ENCODE assay signal across 1 cellular context in the genomic region with DNA sequence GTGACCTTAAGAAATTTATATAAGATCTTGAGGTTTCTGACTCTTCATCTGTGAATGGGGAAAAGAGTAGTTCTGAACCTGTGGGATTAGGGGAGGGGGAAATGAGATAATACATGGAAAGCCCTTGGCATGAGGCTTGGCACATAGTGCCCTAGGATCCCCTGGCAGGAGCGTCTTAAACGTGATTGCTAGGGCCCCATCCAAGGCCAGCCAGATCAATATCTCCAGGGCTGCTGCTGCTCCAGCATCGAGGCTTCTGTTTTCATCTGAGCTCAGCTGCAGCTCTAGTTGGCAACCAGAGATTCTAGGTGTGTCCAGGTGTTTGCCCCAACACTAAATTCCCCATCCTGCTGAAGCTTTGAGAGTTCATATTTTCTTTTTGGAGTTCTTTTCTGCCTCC.
A peak's percentile ranks its signal among the peaks of the same experiment; 100 is the strongest.
TF ChIP-seq lines count a peak whose summit lies in the region.

No MANE protein-coding gene starts in this region.

TF ChIP-seq in HepG2, 621 proteins besides CTCF, POLR2A, EP300 and RAD21 (continues in another document):
- no peak for TF ChIP-seq RFX1 (IDR thresholded peaks at IDR 0.05)
- TF ChIP-seq, protein P1, sequence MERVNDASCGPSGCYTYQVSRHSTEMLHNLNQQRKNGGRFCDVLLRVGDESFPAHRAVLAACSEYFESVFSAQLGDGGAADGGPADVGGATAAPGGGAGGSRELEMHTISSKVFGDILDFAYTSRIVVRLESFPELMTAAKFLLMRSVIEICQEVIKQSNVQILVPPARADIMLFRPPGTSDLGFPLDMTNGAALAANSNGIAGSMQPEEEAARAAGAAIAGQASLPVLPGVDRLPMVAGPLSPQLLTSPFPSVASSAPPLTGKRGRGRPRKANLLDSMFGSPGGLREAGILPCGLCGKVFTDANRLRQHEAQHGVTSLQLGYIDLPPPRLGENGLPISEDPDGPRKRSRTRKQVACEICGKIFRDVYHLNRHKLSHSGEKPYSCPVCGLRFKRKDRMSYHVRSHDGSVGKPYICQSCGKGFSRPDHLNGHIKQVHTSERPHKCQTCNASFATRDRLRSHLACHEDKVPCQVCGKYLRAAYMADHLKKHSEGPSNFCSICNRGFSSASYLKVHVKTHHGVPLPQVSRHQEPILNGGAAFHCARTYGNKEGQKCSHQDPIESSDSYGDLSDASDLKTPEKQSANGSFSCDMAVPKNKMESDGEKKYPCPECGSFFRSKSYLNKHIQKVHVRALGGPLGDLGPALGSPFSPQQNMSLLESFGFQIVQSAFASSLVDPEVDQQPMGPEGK (CRISPR knock-in tag; IDR thresholded peaks at IDR 0.05), result no peak
- no peak for TF ChIP-seq ZNF619 (CRISPR knock-in tag; IDR thresholded peaks at IDR 0.05)
- no peak for TF ChIP-seq ZNF33B (CRISPR knock-in tag; IDR thresholded peaks at IDR 0.05)
- TF ChIP-seq ZNF749 (CRISPR knock-in tag; IDR thresholded peaks at IDR 0.05; ENCODE audit: borderline replicate concordance), result no peak
- TF ChIP-seq HDAC1 (CRISPR knock-in tag; IDR thresholded peaks at IDR 0.05), result peak; percentile 28; the same call in 1 of the 2 replicates
- TF ChIP-seq ASH2L (IDR thresholded peaks at IDR 0.05; ENCODE audit: insufficient read length, low read depth, low read length), result no peak
- no peak for TF ChIP-seq CHCHD3 (CRISPR knock-in tag; IDR thresholded peaks at IDR 0.05)
- no peak for TF ChIP-seq ZNF678 (CRISPR knock-in tag; IDR thresholded peaks at IDR 0.05)
- 0 out of 2 replicates have a peak, but pooled peaks have one; percentile 28 for TF ChIP-seq SMAD3 (CRISPR knock-in tag; IDR thresholded peaks at IDR 0.05)
- TF ChIP-seq ZNF292 (CRISPR knock-in tag; IDR thresholded peaks at IDR 0.05; ENCODE audit: borderline replicate concordance, low read depth), result peak; percentile 19; the same call in 1 of the 2 replicates
- TF ChIP-seq, protein P2, sequence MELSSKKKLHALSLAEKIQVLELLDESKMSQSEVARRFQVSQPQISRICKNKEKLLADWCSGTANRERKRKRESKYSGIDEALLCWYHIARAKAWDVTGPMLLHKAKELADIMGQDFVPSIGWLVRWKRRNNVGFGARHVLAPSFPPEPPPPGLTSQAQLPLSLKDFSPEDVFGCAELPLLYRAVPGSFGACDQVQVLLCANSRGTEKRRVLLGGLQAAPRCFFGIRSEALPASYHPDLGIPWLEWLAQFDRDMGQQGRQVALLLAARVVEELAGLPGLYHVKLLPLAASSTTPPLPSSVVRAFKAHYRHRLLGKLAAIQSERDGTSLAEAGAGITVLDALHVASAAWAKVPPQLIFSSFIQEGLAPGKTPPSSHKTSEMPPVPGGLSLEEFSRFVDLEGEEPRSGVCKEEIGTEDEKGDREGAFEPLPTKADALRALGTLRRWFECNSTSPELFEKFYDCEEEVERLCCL (CRISPR knock-in tag; IDR thresholded peaks at IDR 0.05; ENCODE audit: borderline replicate concordance), result no peak
- TF ChIP-seq ZBTB7B (CRISPR knock-in tag; IDR thresholded peaks at IDR 0.05), result no peak
- no peak for TF ChIP-seq ZSCAN21 (CRISPR knock-in tag; IDR thresholded peaks at IDR 0.05; ENCODE audit: borderline replicate concordance)
- no peak for TF ChIP-seq CC2D1A (CRISPR knock-in tag; IDR thresholded peaks at IDR 0.05)
- 0 out of 2 replicates have a peak, but pooled peaks have one; percentile 17 for TF ChIP-seq NR2F2 (IDR thresholded peaks at IDR 0.05; ENCODE audit: borderline replicate concordance, low read depth)
- TF ChIP-seq, protein P3, sequence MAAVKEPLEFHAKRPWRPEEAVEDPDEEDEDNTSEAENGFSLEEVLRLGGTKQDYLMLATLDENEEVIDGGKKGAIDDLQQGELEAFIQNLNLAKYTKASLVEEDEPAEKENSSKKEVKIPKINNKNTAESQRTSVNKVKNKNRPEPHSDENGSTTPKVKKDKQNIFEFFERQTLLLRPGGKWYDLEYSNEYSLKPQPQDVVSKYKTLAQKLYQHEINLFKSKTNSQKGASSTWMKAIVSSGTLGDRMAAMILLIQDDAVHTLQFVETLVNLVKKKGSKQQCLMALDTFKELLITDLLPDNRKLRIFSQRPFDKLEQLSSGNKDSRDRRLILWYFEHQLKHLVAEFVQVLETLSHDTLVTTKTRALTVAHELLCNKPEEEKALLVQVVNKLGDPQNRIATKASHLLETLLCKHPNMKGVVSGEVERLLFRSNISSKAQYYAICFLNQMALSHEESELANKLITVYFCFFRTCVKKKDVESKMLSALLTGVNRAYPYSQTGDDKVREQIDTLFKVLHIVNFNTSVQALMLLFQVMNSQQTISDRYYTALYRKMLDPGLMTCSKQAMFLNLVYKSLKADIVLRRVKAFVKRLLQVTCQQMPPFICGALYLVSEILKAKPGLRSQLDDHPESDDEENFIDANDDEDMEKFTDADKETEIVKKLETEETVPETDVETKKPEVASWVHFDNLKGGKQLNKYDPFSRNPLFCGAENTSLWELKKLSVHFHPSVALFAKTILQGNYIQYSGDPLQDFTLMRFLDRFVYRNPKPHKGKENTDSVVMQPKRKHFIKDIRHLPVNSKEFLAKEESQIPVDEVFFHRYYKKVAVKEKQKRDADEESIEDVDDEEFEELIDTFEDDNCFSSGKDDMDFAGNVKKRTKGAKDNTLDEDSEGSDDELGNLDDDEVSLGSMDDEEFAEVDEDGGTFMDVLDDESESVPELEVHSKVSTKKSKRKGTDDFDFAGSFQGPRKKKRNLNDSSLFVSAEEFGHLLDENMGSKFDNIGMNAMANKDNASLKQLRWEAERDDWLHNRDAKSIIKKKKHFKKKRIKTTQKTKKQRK (IDR thresholded peaks at IDR 0.05; ENCODE audit: low read length), result no peak
- TF ChIP-seq, protein P4, sequence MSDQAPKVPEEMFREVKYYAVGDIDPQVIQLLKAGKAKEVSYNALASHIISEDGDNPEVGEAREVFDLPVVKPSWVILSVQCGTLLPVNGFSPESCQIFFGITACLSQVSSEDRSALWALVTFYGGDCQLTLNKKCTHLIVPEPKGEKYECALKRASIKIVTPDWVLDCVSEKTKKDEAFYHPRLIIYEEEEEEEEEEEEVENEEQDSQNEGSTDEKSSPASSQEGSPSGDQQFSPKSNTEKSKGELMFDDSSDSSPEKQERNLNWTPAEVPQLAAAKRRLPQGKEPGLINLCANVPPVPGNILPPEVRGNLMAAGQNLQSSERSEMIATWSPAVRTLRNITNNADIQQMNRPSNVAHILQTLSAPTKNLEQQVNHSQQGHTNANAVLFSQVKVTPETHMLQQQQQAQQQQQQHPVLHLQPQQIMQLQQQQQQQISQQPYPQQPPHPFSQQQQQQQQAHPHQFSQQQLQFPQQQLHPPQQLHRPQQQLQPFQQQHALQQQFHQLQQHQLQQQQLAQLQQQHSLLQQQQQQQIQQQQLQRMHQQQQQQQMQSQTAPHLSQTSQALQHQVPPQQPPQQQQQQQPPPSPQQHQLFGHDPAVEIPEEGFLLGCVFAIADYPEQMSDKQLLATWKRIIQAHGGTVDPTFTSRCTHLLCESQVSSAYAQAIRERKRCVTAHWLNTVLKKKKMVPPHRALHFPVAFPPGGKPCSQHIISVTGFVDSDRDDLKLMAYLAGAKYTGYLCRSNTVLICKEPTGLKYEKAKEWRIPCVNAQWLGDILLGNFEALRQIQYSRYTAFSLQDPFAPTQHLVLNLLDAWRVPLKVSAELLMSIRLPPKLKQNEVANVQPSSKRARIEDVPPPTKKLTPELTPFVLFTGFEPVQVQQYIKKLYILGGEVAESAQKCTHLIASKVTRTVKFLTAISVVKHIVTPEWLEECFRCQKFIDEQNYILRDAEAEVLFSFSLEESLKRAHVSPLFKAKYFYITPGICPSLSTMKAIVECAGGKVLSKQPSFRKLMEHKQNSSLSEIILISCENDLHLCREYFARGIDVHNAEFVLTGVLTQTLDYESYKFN (CRISPR knock-in tag; conservative IDR thresholded peaks at IDR 0.05), result peak; percentile 34; the same call in 1 of the 2 replicates
- TF ChIP-seq, protein P5, sequence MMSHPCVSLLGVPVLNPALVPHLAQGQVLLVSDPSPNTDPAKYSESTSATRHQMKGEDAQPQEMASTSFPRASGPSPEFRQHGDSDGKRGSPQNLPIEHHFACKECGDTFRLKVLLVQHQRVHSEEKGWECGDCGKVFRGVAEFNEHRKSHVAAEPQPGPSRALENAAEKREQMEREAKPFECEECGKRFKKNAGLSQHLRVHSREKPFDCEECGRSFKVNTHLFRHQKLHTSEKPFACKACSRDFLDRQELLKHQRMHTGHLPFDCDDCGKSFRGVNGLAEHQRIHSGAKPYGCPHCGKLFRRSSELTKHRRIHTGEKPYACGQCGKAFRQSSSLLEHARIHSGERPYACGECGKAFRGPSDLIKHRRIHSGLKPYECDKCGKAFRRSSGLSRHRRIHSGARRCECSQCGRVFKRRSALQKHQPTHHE (CRISPR knock-in tag; IDR thresholded peaks at IDR 0.05; ENCODE audit: borderline replicate concordance), result no peak
- TF ChIP-seq ZNF430 (CRISPR knock-in tag; IDR thresholded peaks at IDR 0.05), result no peak
- TF ChIP-seq, protein P6, sequence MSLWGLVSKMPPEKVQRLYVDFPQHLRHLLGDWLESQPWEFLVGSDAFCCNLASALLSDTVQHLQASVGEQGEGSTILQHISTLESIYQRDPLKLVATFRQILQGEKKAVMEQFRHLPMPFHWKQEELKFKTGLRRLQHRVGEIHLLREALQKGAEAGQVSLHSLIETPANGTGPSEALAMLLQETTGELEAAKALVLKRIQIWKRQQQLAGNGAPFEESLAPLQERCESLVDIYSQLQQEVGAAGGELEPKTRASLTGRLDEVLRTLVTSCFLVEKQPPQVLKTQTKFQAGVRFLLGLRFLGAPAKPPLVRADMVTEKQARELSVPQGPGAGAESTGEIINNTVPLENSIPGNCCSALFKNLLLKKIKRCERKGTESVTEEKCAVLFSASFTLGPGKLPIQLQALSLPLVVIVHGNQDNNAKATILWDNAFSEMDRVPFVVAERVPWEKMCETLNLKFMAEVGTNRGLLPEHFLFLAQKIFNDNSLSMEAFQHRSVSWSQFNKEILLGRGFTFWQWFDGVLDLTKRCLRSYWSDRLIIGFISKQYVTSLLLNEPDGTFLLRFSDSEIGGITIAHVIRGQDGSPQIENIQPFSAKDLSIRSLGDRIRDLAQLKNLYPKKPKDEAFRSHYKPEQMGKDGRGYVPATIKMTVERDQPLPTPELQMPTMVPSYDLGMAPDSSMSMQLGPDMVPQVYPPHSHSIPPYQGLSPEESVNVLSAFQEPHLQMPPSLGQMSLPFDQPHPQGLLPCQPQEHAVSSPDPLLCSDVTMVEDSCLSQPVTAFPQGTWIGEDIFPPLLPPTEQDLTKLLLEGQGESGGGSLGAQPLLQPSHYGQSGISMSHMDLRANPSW (CRISPR knock-in tag; IDR thresholded peaks at IDR 0.05; ENCODE audit: borderline replicate concordance), result no peak
- TF ChIP-seq SOX6 (IDR thresholded peaks at IDR 0.05), result no peak
- peak; percentile 23; the same call in 1 of the 2 replicates for TF ChIP-seq SOX6 (CRISPR knock-in tag; IDR thresholded peaks at IDR 0.05)
- no peak for TF ChIP-seq CBX2 (IDR thresholded peaks at IDR 0.05; ENCODE audit: low read depth, low read length)
- TF ChIP-seq CBX2 (CRISPR knock-in tag; IDR thresholded peaks at IDR 0.05; ENCODE audit: low read depth), result no peak
- TF ChIP-seq PLRG1 (conservative IDR thresholded peaks at IDR 0.05), result no peak
- no peak for TF ChIP-seq RBM39 (IDR thresholded peaks at IDR 0.05; ENCODE audit: low read depth, low read length, poor library complexity, severe bottlenecking)
- TF ChIP-seq, protein P7, sequence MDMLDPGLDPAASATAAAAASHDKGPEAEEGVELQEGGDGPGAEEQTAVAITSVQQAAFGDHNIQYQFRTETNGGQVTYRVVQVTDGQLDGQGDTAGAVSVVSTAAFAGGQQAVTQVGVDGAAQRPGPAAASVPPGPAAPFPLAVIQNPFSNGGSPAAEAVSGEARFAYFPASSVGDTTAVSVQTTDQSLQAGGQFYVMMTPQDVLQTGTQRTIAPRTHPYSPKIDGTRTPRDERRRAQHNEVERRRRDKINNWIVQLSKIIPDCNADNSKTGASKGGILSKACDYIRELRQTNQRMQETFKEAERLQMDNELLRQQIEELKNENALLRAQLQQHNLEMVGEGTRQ (IDR thresholded peaks at IDR 0.05; ENCODE audit: low read depth, low read length), result no peak
- TF ChIP-seq, protein P7 (CRISPR knock-in tag; IDR thresholded peaks at IDR 0.05; ENCODE audit: borderline replicate concordance), result no peak
- TF ChIP-seq, protein P8, sequence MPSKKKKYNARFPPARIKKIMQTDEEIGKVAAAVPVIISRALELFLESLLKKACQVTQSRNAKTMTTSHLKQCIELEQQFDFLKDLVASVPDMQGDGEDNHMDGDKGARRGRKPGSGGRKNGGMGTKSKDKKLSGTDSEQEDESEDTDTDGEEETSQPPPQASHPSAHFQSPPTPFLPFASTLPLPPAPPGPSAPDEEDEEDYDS (CRISPR knock-in tag; IDR thresholded peaks at IDR 0.05), result peak; percentile 25; the same call in 1 of the 2 replicates
- no peak for TF ChIP-seq POLR2G (IDR thresholded peaks at IDR 0.05; ENCODE audit: low read depth, low read length)
- TF ChIP-seq PAWR (CRISPR knock-in tag; IDR thresholded peaks at IDR 0.05; ENCODE audit: borderline replicate concordance), result no peak
- TF ChIP-seq, protein P9, sequence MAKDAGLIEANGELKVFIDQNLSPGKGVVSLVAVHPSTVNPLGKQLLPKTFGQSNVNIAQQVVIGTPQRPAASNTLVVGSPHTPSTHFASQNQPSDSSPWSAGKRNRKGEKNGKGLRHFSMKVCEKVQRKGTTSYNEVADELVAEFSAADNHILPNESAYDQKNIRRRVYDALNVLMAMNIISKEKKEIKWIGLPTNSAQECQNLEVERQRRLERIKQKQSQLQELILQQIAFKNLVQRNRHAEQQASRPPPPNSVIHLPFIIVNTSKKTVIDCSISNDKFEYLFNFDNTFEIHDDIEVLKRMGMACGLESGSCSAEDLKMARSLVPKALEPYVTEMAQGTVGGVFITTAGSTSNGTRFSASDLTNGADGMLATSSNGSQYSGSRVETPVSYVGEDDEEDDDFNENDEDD (CRISPR knock-in tag; IDR thresholded peaks at IDR 0.05; ENCODE audit: borderline replicate concordance), result no peak
- TF ChIP-seq, protein P10, sequence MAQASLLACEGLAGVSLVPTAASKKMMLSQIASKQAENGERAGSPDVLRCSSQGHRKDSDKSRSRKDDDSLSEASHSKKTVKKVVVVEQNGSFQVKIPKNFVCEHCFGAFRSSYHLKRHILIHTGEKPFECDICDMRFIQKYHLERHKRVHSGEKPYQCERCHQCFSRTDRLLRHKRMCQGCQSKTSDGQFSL (CRISPR knock-in tag; IDR thresholded peaks at IDR 0.05), result no peak
- TF ChIP-seq ONECUT2 (CRISPR knock-in tag; IDR thresholded peaks at IDR 0.05), result no peak
- TF ChIP-seq ATM (IDR thresholded peaks at IDR 0.05; ENCODE audit: borderline replicate concordance), result no peak
